ENCODE assay signal across 16 cellular contexts in genomic region chr3:158788446-158788845, GRCh38. TPM values are rescaled to one million over a fixed set of nuclear protein-coding genes. Genes with fewer than 3 reads are reported as not detected.
DNase-seq lines count a peak whose midpoint lies in the region; ATAC-seq, FAIRE-seq and TF ChIP-seq lines count a peak whose summit lies in the region.
"Had no signal": no experiment of that assay in that cellular context is flagged by ENCODE, and none has a peak within 500 bp of the region (broad histone marks: within the 10 kb centered on the region; RNA-seq: fewer than 3 reads in every experiment).

No MANE protein-coding gene starts in this region.

- peaks cover 2% of the 10 kb centered on the region; the same call in 1 of the 2 replicates for H3K9me1 ChIP-seq in IMR-90 (ENCODE audit: insufficient read depth, low read length)

- H4K20me1 ChIP-seq in IMR-90 (ENCODE audit: insufficient read depth, low read length), result no peaks in the 10 kb centered on the region

- dilution Hi-C loops in IMR-90 (cut with HindIII; ENCODE audit: low sequenced_read_pairs, unreplicated experiment), result no loop called here

- FAIRE-seq in A549 (lab: Jason Lieb, UNC) (no peak), HTR-8/SVneo (lab: Jason Lieb, UNC) (no peak)

- peak overlapping the region; percentile 78; the same call in 2 of the 3 replicates for H2BK15ac ChIP-seq in IMR-90 (ENCODE audit: low read depth, low read length)

- peak overlapping the region; percentile 53 for H2AFZ ChIP-seq in IMR-90 (replicated peaks; ENCODE audit: low read length, poor library complexity)

- peak overlapping the region; percentile 92 for H2BK120ac ChIP-seq in IMR-90 (ENCODE audit: low read depth, low read length)

- H3K36me3 ChIP-seq in IMR-90 (ENCODE audit: control insufficient read depth, insufficient read depth, low read length) (no peaks in the 10 kb centered on the region), brain microvascular endothelial cell (replicated peaks) (no peaks in the 10 kb centered on the region)

- H3K27me3 ChIP-seq in IMR-90 (ENCODE audit: control insufficient read depth, insufficient read depth, low read length) (no peaks in the 10 kb centered on the region), brain microvascular endothelial cell (replicated peaks) (no peaks in the 10 kb centered on the region)

- BruUV-seq in IMR-90 (replicated peaks; lab: Mats Ljungman, UMichigan), result no TSS peak

- H3K4me1 ChIP-seq in A549 (peaks cover 51% of the 10 kb centered on the region), IMR-90 (ENCODE audit: control insufficient read depth, insufficient read depth, low read length) (peaks cover 7% of the 10 kb centered on the region)

- H3K9ac ChIP-seq in IMR-90 (ENCODE audit: low read depth, low read length), result 0 out of 2 replicates have a peak overlapping the region, but pooled peaks have one; percentile 3

- H3K4ac ChIP-seq in IMR-90 (ENCODE audit: low read depth, low read length), result peak overlapping the region; percentile 85

- H3K14ac ChIP-seq in IMR-90 (replicated peaks; ENCODE audit: low read depth, low read length), result peak overlapping the region; percentile 83

- H2AK5ac ChIP-seq in IMR-90 (ENCODE audit: low read depth, low read length), result peak overlapping the region; percentile 97

- intact Hi-C loops in IMR-90 (cut with micrococcal nuclease), result loop anchor here (2.0 kb wide), 1 partner anchor 116 kb away; the partner anchor contains the start of gene LXN

- H3K18ac ChIP-seq in IMR-90 (ENCODE audit: low read depth, low read length), result peak overlapping the region; percentile 100

- H2BK5ac ChIP-seq in IMR-90 (ENCODE audit: low read depth, low read length, poor library complexity, severe bottlenecking), result peak overlapping the region; percentile 97

- in situ Hi-C loops in IMR-90 (cut with MboI; ENCODE audit: low sequenced_read_pairs), result loop anchor here (25.0 kb wide), 1 partner anchor 676 kb away; the partner anchor contains the start of genes RSRC1 and SHOX2
- in situ Hi-C loops in brain microvascular endothelial cell (cut with HindIII; ENCODE audit: low pct_ligation_motif_present, low sequenced_read_pairs), result loop anchor here (10.0 kb wide), 1 partner anchor 134 kb away; no protein-coding TSS in a partner anchor

- H2BK20ac ChIP-seq in IMR-90 (ENCODE audit: low read depth, low read length), result peak overlapping the region; percentile 88

- peak overlapping the region; percentile 50 for H3K4me2 ChIP-seq in A549
- peak overlapping the region; percentile 70 for H3K4me2 ChIP-seq in IMR-90 (ENCODE audit: low read depth, low read length)

- CTCF ChIA-PET in A549 (lab: Yijun Ruan, JAX) (interaction anchor here (0.9 to 4.1 kb wide), 16 partner anchors 9 to 1188 kb away, joined by 3 to 202 read pairs (median 10); partner anchors contain the start of genes GFM1, LXN and RARRES1), IMR-90 (lab: Yijun Ruan, JAX) (interaction anchor here (0.5 to 4.1 kb wide), 6 partner anchors 10 to 129 kb away, joined by 3 to 69 read pairs (median 8); no protein-coding TSS in a partner anchor)

- POLR2A ChIA-PET in A549 (lab: Yijun Ruan, JAX), result no interaction called here
- POLR2A ChIA-PET in IMR-90 (lab: Charles Lee; ENCODE audit: unreplicated experiment), result interaction anchor here (1.2 kb wide), 1 partner anchor 129 kb away, joined by 3 read pairs; no protein-coding TSS in a partner anchor

- peak overlapping the region; percentile 96 for H4K91ac ChIP-seq in IMR-90 (ENCODE audit: insufficient read depth, low read depth, low read length)

- H3K23ac ChIP-seq in IMR-90 (ENCODE audit: low read depth, low read length), result peak overlapping the region; percentile 48; the same call in 1 of the 2 replicates

- H3K9me3 ChIP-seq in A549 (peaks cover 14% of the 10 kb centered on the region; the same call in 1 of the 3 replicates), IMR-90 (ENCODE audit: control insufficient read depth, insufficient read depth, low read length) (peaks cover 5% of the 10 kb centered on the region)

- peak overlapping the region; percentile 44 for H2AK9ac ChIP-seq in IMR-90 (replicated peaks; ENCODE audit: low read depth, low read length, poor library complexity)

- H3K79me1 ChIP-seq in IMR-90 (ENCODE audit: low read depth in 1 of 2, low read length in 2 of 2), result no peaks in the 10 kb centered on the region

- H3K4me3 ChIP-seq in A549 (no peak overlapping the region), IMR-90 (ENCODE audit: insufficient read depth, low read depth, low read length) (no peak overlapping the region), brain microvascular endothelial cell (ENCODE audit: low read depth, low read length) (no peak overlapping the region), fibroblast of pulmonary artery (replicated peaks; ENCODE audit: low read depth, low read length) (no peak overlapping the region)

- WGBS in A549 (ENCODE audit: missing lambda C conversion rate), result 65% methylated on average over 1 of the region's 1 CpG
- WGBS in IMR-90 (ENCODE audit: extremely low coverage in 2 of 2, insufficient read length in 1 of 2), 2 experiments, result no CpG with 5 or more reads among the region's 1 CpG

- H3K27ac ChIP-seq in A549 (peak overlapping the region; percentile 56 to 62; a peak in 5 of 6 replicates), IMR-90 (ENCODE audit: insufficient read depth, low read length) (peak overlapping the region; percentile 93; the same call in 1 of the 2 replicates), brain microvascular endothelial cell (peak overlapping the region; percentile 85)

- peak overlapping the region; percentile 100 for H4K5ac ChIP-seq in IMR-90 (ENCODE audit: low read depth, low read length)

- DNase-seq in A549 (ENCODE audit: low read depth in 1 of 2, low spot score in 1 of 2), result no peak
- DNase-seq in IMR-90, result peak; percentile 80
- DNase-seq in brain microvascular endothelial cell, result no peak
- DNase-seq in fibroblast of pulmonary artery (ENCODE audit: low read depth), result peak; percentile 20
- DNase-seq in NCI-H774 (lab: John Stamatoyannopoulos, UW), result no peak
- no peak for DNase-seq in stimulated activated CD4-positive, alpha-beta T cell treated with anti-CD3 and anti-CD28 coated beads, Interleukin-2, amount 100 ng/mL, for 48 hours
- no peak for DNase-seq in NCI-H446 (lab: John Stamatoyannopoulos, UW)
- DNase-seq in HTR-8/SVneo (ENCODE audit: insufficient read length, low spot score), result no peak
- DNase-seq: AML-193; CD4-positive, CD25-positive, alpha-beta regulatory T cell; DND-41; GOT3; HFFc6; NCI-H1105 treated with DMSO at 0.1 percent for 48 hours; NCI-H187 treated with DMSO at 0.1 percent for 48 hours; NCI-H510A had no signal

- ATAC-seq in A549, result peak in 1 of 2 experiments; percentile 16; a peak in 2 of 6 replicates
- ATAC-seq in IMR-90 (ENCODE audit: low read depth), result peak; percentile 50

- TF ChIP-seq RAD21 in A549 (conservative IDR thresholded peaks at IDR 0.05 in 1 of 2, IDR thresholded peaks at IDR 0.05 in 1 of 2) (no peak), IMR-90 (IDR thresholded peaks at IDR 0.05; ENCODE audit: low read length) (no peak)

- no peak for TF ChIP-seq EP300 in A549 (IDR thresholded peaks at IDR 0.05)

- TF ChIP-seq CTCF in A549 (IDR thresholded peaks at IDR 0.05) (no peak), IMR-90 (conservative IDR thresholded peaks at IDR 0.05; ENCODE audit: low read depth, low read length) (no peak), brain microvascular endothelial cell (IDR thresholded peaks at IDR 0.05; ENCODE audit: low read depth, low read length, missing control alignments) (no peak), fibroblast of pulmonary artery (IDR thresholded peaks at IDR 0.05; ENCODE audit: low read length, missing control alignments) (no peak)

- peak overlapping the region; percentile 70 to 73 for H4K8ac ChIP-seq in IMR-90 (ENCODE audit: low read depth in 2 of 2, low read length in 2 of 2)

- H3K56ac ChIP-seq in IMR-90 (ENCODE audit: extremely low read depth, insufficient read depth, low read length), result no peak overlapping the region

- no peak for TF ChIP-seq POLR2A in A549 (IDR thresholded peaks at IDR 0.05; ENCODE audit: low read length)
- no peak for TF ChIP-seq POLR2A in IMR-90 (IDR thresholded peaks at IDR 0.05; ENCODE audit: low read depth, low read length)

TF ChIP-seq in A549, 52 proteins besides CTCF, POLR2A, EP300 and RAD21 (continues in another document):
- TF ChIP-seq JUN (IDR thresholded peaks at IDR 0.05), result no peak
- TF ChIP-seq GATA3 (IDR thresholded peaks at IDR 0.05; ENCODE audit: borderline replicate concordance), result peak; percentile 65; the same call in 1 of the 2 replicates
- TF ChIP-seq CEBPB (IDR thresholded peaks at IDR 0.05), result 0 out of 4 replicates have a peak, but pooled peaks of 1 of the 2 experiments have one; percentile 17
- peak; percentile 79 for TF ChIP-seq JUNB (IDR thresholded peaks at IDR 0.05)
- no peak for TF ChIP-seq HEYL (CRISPR knock-in tag; IDR thresholded peaks at IDR 0.05)

TF ChIP-seq in IMR-90, 13 proteins besides CTCF, POLR2A, EP300 and RAD21:
- TF ChIP-seq SMC3 (IDR thresholded peaks at IDR 0.05; ENCODE audit: low read depth, low read length) (no peak), FOS (IDR thresholded peaks at IDR 0.05; ENCODE audit: low read depth, low read length) (peak; percentile 81), NFE2L2 (IDR thresholded peaks at IDR 0.05; ENCODE audit: low read depth, low read length) (no peak)

RNA-seq across cellular contexts. Expression of gene MFSD1, which starts 13.4 kb away (rescaled TPM):
- polyA plus RNA-seq in A549 (2011; rRNA removed) (41.9 and 53.2 TPM in 2 replicates), A549 (2017; fragmentation: RNase III; extraction: RNeasy Plus Mini Kit Qiagen cat#74134 plus additional on column Dnase treatment) (39.5 to 41.5 TPM (median 39.7 TPM) in 3 replicates), IMR-90 (2012; rRNA removed) (39.7 and 50.4 TPM in 2 replicates)
- 17.0 and 20.8 TPM in 2 replicates for polyA plus RNA-seq in A549 (2012; cell fraction: cytosol; rRNA removed)
- polyA plus RNA-seq in A549 (2012; cell fraction: nucleus; rRNA removed), result 12.3 and 18.8 TPM in 2 replicates
- 20.3 and 25.4 TPM in 2 replicates for polyA minus RNA-seq in A549 (2011; rRNA and poly(A)+ RNA removed)
- 64.2 and 103 TPM in 2 replicates for total RNA-seq in IMR-90 (2012; rRNA removed)
- 24.2 and 24.8 TPM in 2 replicates for polyA plus RNA-seq in IMR-90 (2012; cell fraction: cytosol; rRNA removed)
- polyA plus RNA-seq in IMR-90 (2012; cell fraction: nucleus; rRNA removed; ENCODE audit: low replicate concordance), result 10.2 and 33.8 TPM in 2 replicates

RNA-seq across cellular contexts. Expression of gene RARRES1, which starts 56.2 kb away (rescaled TPM):
- polyA plus RNA-seq in A549 (2011; rRNA removed) (33.4 and 38.4 TPM in 2 replicates), A549 (2017; fragmentation: RNase III; extraction: RNeasy Plus Mini Kit Qiagen cat#74134 plus additional on column Dnase treatment) (8.5 to 16.6 TPM (median 10.9 TPM) in 3 replicates), IMR-90 (2012; rRNA removed) (2.6 and 3.0 TPM in 2 replicates)
- polyA plus RNA-seq in A549 (2012; cell fraction: cytosol; rRNA removed), result 2.5 and 3.5 TPM in 2 replicates
- polyA plus RNA-seq in A549 (2012; cell fraction: nucleus; rRNA removed), result 5.2 and 5.5 TPM in 2 replicates
- polyA minus RNA-seq in A549 (2011; rRNA and poly(A)+ RNA removed), result 2.9 and 3.5 TPM in 2 replicates
- 0.90 and 1.9 TPM in 2 replicates for total RNA-seq in IMR-90 (2012; rRNA removed)
- polyA plus RNA-seq in IMR-90 (2012; cell fraction: cytosol; rRNA removed), result 1.9 and 11.6 TPM in 2 replicates
- polyA plus RNA-seq in IMR-90 (2012; cell fraction: nucleus; rRNA removed; ENCODE audit: low replicate concordance), result 3.8 and 4.0 TPM in 2 replicates
- total RNA-seq: CD4-positive, CD25-positive, alpha-beta regulatory T cell had no signal
- polyA plus RNA-seq: CD4-positive, CD25-positive, alpha-beta regulatory T cell had no signal

Comparison
In these comparisons a context has a peak if more than half of its experiments do, and no peak if none do; other contexts are left out.
1. DNase-seq: peak in IMR-90 (single experiment) and fibroblast of pulmonary artery (single experiment); none in A549 (0 of 2), brain microvascular endothelial cell (single experiment), NCI-H774 (single experiment), stimulated activated CD4-positive, alpha-beta T cell treated with anti-CD3 and anti-CD28 coated beads, Interleukin-2, amount 100 ng/mL, for 48 hours (0 of 2), NCI-H446 (0 of 2) and HTR-8/SVneo (single experiment).
2. Peak in every context shown above with its lines, with median percentiles within 50 percentile points of each other: H3K27ac ChIP-seq.